In genomic region chr9:128026255-128027165, GRCh38 we compare ENCODE assay signal across 8 cellular contexts. TPM values are rescaled to one million over a fixed set of nuclear protein-coding genes. Genes with fewer than 3 reads are reported as not detected.
A peak's percentile ranks its signal among the peaks of the same experiment; 100 is the strongest.
DNase-seq lines count a peak whose midpoint lies in the region; ATAC-seq and TF ChIP-seq lines count a peak whose summit lies in the region.

No MANE protein-coding gene starts in this region.

- intact Hi-C loops in CD8-positive, alpha-beta T cell (cut with DNase I, micrococcal nuclease) = loop anchor here (1.0 to 10.0 kb wide), 6 partner anchors 9 to 878 kb away; partner anchors contain the start of gene NAIF1 (in 1 of the 2)
- intact Hi-C loops in activated CD4-positive, alpha-beta T cell treated with anti-CD3 and anti-CD28 coated beads for 36 hours (cut with DNase I, micrococcal nuclease) = loop anchor here (1.0 to 5.0 kb wide), 6 partner anchors 19 to 71 kb away; partner anchors contain the start of genes NAIF1 (in 1 of the 2) and SLC25A25 (in 1 of the 2)
- intact Hi-C loops in lower leg skin (cut with DNase I; ENCODE audit: low total_unique reads) = no loop called here

- TF ChIP-seq CTCF in CD8-positive, alpha-beta T cell (IDR thresholded peaks at IDR 0.05) = no peak
- TF ChIP-seq CTCF in lower leg skin (IDR thresholded peaks at IDR 0.05) = no peak

- TF ChIP-seq POLR2A in lower leg skin (IDR thresholded peaks at IDR 0.05) = no peak

- peak overlapping the region; percentile 21 for H3K4me3 ChIP-seq in CD8-positive, alpha-beta T cell (ENCODE audit: low read depth, low read length)
- H3K4me3 ChIP-seq in esophagus (ENCODE audit: low read depth in 1 of 2, low read length in 2 of 2) (no peak overlapping the region), lower leg skin (ENCODE audit: low read depth, poor library complexity, severe bottlenecking) (no peak overlapping the region), GM23248 (no peak overlapping the region)

- ATAC-seq in CD8-positive, alpha-beta T cell = peak; percentile 65
- ATAC-seq in HG03060 (IDR thresholded peaks at IDR 0.05; ENCODE audit: low read depth, unreplicated experiment) = peak; percentile 44
- ATAC-seq in activated CD4-positive, alpha-beta T cell treated with anti-CD3 and anti-CD28 coated beads for 36 hours = peak; percentile 67

- no peaks in the 10 kb centered on the region for H3K9me3 ChIP-seq in CD8-positive, alpha-beta T cell (ENCODE audit: low read length)
- no peaks in the 10 kb centered on the region for H3K9me3 ChIP-seq in esophagus (ENCODE audit: control insufficient read depth in 2 of 2, insufficient read depth in 1 of 2, low read depth in 1 of 2, low read length in 1 of 2)
- no peaks in the 10 kb centered on the region for H3K9me3 ChIP-seq in GM23248 (ENCODE audit: low read depth)

- H4K20me1 ChIP-seq in GM23248 (ENCODE audit: insufficient read depth) = no peaks in the 10 kb centered on the region

- no peak overlapping the region for H2AFZ ChIP-seq in GM23248

- no peak overlapping the region for H3K4me2 ChIP-seq in GM23248 (ENCODE audit: unreplicated experiment)

- no peaks in the 10 kb centered on the region for H3K9me2 ChIP-seq in GM23248 (ENCODE audit: insufficient read depth)

- 68% methylated on average over 19 of the region's 19 CpGs for WGBS in esophagus, 2 donors
- WGBS in lower leg skin, 2 donors = 73 to 79% methylated on average over 19 of the region's 19 CpGs
- 94 to 96% methylated on average over 19 of the region's 19 CpGs for WGBS in GM23248 (ENCODE audit: low coverage in 1 of 2, low lambda C conversion rate in 2 of 2, missing lambda C conversion rate in 2 of 2), 2 experiments

- POLR2A ChIA-PET in CD8-positive, alpha-beta T cell (lab: Charles Lee) = interaction anchor here (0.8 to 16.9 kb wide), 19 partner anchors 11 to 256 kb away, joined by 3 to 467 read pairs (median 4); partner anchors contain the start of genes DPM2, EEIG1 and NAIF1
- POLR2A ChIA-PET in activated CD4-positive, alpha-beta T cell treated with anti-CD3 and anti-CD28 coated beads for 36 hours (lab: Charles Lee) = interaction anchor here (0.5 to 1.5 kb wide), 6 partner anchors 19 to 1086 kb away, joined by 3 to 9 read pairs (median 4); partner anchors contain the start of gene EEIG1

- peaks cover 87% of the 10 kb centered on the region for H3K4me1 Mint-ChIP-seq in CD8-positive, alpha-beta T cell (ENCODE audit: low read depth)
- peaks cover 89% of the 10 kb centered on the region for H3K4me1 Mint-ChIP-seq in activated CD4-positive, alpha-beta T cell treated with anti-CD3 and anti-CD28 coated beads for 36 hours

- 0 out of 2 replicates have a peak, but pooled peaks cover 4% of the 10 kb centered on the region for H3F3A ChIP-seq in GM23248 (ENCODE audit: insufficient read depth)

- no peaks in the 10 kb centered on the region for H3K36me3 ChIP-seq in CD8-positive, alpha-beta T cell (ENCODE audit: insufficient read depth, low read length)
- H3K36me3 ChIP-seq in esophagus (ENCODE audit: control insufficient read depth in 2 of 2, insufficient read depth in 2 of 2, low read length in 1 of 2) (no peaks in the 10 kb centered on the region), GM23248 (ENCODE audit: low read depth) (no peaks in the 10 kb centered on the region)

- peaks cover 86% of the 10 kb centered on the region for H3K4me1 ChIP-seq in CD8-positive, alpha-beta T cell (ENCODE audit: insufficient read depth, low read length)
- H3K4me1 ChIP-seq in esophagus (ENCODE audit: control insufficient read depth in 2 of 2, insufficient read depth in 2 of 2, low read length in 1 of 2) = peaks cover 0 to 3% of the 10 kb centered on the region in 2 donors
- H3K4me1 ChIP-seq in GM23248 (ENCODE audit: insufficient read depth) = 0 out of 2 replicates have a peak, but pooled peaks cover 3% of the 10 kb centered on the region

- in situ Hi-C loops in GM23248 (cut with MboI) = no loop called here

- peak overlapping the region; percentile 76 for H3K4me3 Mint-ChIP-seq in CD8-positive, alpha-beta T cell
- peak overlapping the region; percentile 65 for H3K4me3 Mint-ChIP-seq in activated CD4-positive, alpha-beta T cell treated with anti-CD3 and anti-CD28 coated beads for 36 hours

- CTCF ChIA-PET in CD8-positive, alpha-beta T cell (lab: Charles Lee) = interaction anchor here (0.7 to 23.0 kb wide), 13 partner anchors 9 to 92 kb away, joined by 3 to 678 read pairs (median 4); partner anchors contain the start of genes DPM2 and EEIG1
- CTCF ChIA-PET in activated CD4-positive, alpha-beta T cell treated with anti-CD3 and anti-CD28 coated beads for 36 hours (lab: Charles Lee) = interaction anchor here (0.6 to 3.8 kb wide), 18 partner anchors 8 to 92 kb away, joined by 3 to 18 read pairs (median 4); no protein-coding TSS in a partner anchor

- H3K27me3 ChIP-seq in CD8-positive, alpha-beta T cell (ENCODE audit: insufficient read depth, low read length) = no peaks in the 10 kb centered on the region
- H3K27me3 ChIP-seq in esophagus (ENCODE audit: control insufficient read depth in 1 of 2, insufficient read depth in 2 of 2, low read length in 2 of 2) (no peaks in the 10 kb centered on the region), GM23248 (replicated peaks; ENCODE audit: insufficient read depth) (no peaks in the 10 kb centered on the region)

- H3K9ac ChIP-seq in GM23248 = no peak overlapping the region

- H3K27ac ChIP-seq in CD8-positive, alpha-beta T cell (ENCODE audit: low read depth, low read length) = peak overlapping the region; percentile 76
- H3K27ac ChIP-seq in esophagus (ENCODE audit: low read depth in 2 of 2, low read length in 1 of 2) (peak overlapping the region; percentile 83 to 84), GM23248 (no peak overlapping the region)

- no peaks in the 10 kb centered on the region for H3K79me2 ChIP-seq in GM23248 (ENCODE audit: insufficient read depth)

- H3K9me3 Mint-ChIP-seq in CD8-positive, alpha-beta T cell = no peaks in the 10 kb centered on the region
- H3K9me3 Mint-ChIP-seq in activated CD4-positive, alpha-beta T cell treated with anti-CD3 and anti-CD28 coated beads for 36 hours (ENCODE audit: low read depth) = no peaks in the 10 kb centered on the region

- no peaks in the 10 kb centered on the region for H3K36me3 Mint-ChIP-seq in CD8-positive, alpha-beta T cell
- no peaks in the 10 kb centered on the region for H3K36me3 Mint-ChIP-seq in activated CD4-positive, alpha-beta T cell treated with anti-CD3 and anti-CD28 coated beads for 36 hours (ENCODE audit: low read depth)

- H3K27me3 Mint-ChIP-seq in CD8-positive, alpha-beta T cell (ENCODE audit: low read depth) = no peaks in the 10 kb centered on the region
- H3K27me3 Mint-ChIP-seq in activated CD4-positive, alpha-beta T cell treated with anti-CD3 and anti-CD28 coated beads for 36 hours = peaks cover 2% of the 10 kb centered on the region

- peak overlapping the region; percentile 99 for H3K27ac Mint-ChIP-seq in CD8-positive, alpha-beta T cell
- H3K27ac Mint-ChIP-seq in activated CD4-positive, alpha-beta T cell treated with anti-CD3 and anti-CD28 coated beads for 36 hours = peak overlapping the region; percentile 94

- DNase-seq in CD8-positive, alpha-beta T cell = peak; percentile 68 to 90 (median 76)
- DNase-seq in activated CD4-positive, alpha-beta T cell treated with anti-CD3 and anti-CD28 coated beads for 36 hours = peak; percentile 85
- peak; percentile 41 to 66 (median 53) for DNase-seq in stimulated activated CD4-positive, alpha-beta T cell treated with anti-CD3 and anti-CD28 coated beads, TNF-alpha, amount 100 ng/mL, for 48 hours (ENCODE audit: low read depth in 3 of 3)
- no peak for DNase-seq in lower leg skin (ENCODE audit: low spot score in 2 of 2)
- DNase-seq in hippocampal formation (lab: John Stamatoyannopoulos, UW) = no peak
- DNase-seq in GM23248 = no peak

RNA-seq across cellular contexts. Expression of gene NAIF1, which starts 40.6 kb away (rescaled TPM):
- total RNA-seq in CD8-positive, alpha-beta T cell = 10 to 100 TPM; 14.4 to 15.0 TPM
- total RNA-seq in activated CD4-positive, alpha-beta T cell treated with anti-CD3 and anti-CD28 coated beads for 36 hours = 10 to 100 TPM; 11.3 to 13.7 TPM
- polyA plus RNA-seq in esophagus (1 to 10 TPM; 6.1 to 6.9 TPM), GM23248 (2016; fragmentation: Nextera tagmentation; extraction: Ambion mirVana) (4.8 and 8.9 TPM in 2 replicates)
- 10 to 100 TPM in 1 of 4 donors, 1 to 10 TPM in 3; 8.6 to 10.8 (median 9.6) TPM for total RNA-seq in lower leg skin
- 5.6 and 9.5 TPM in 2 replicates for total RNA-seq in GM23248 (2014; rRNA removed; shearing (Covaris generic))

RNA-seq across cellular contexts. Expression of gene SLC25A25, which starts 41.5 kb away (rescaled TPM):
- 10 to 100 TPM; 12.1 to 12.2 TPM for total RNA-seq in CD8-positive, alpha-beta T cell
- total RNA-seq in activated CD4-positive, alpha-beta T cell treated with anti-CD3 and anti-CD28 coated beads for 36 hours = 10 to 100 TPM in 1 of 2 experiments, 1 to 10 TPM in 1; 6.9 to 10.8 TPM
- polyA plus RNA-seq in esophagus (1 to 10 TPM; 9.6 to 10.0 TPM), GM23248 (2016; fragmentation: Nextera tagmentation; extraction: Ambion mirVana) (7.5 and 8.2 TPM in 2 replicates)
- 10 to 100 TPM; 26.4 to 40.3 (median 32.0) TPM for total RNA-seq in lower leg skin
- total RNA-seq in GM23248 (2014; rRNA removed; shearing (Covaris generic)) = 17.6 and 20.2 TPM in 2 replicates

RNA-seq across cellular contexts. Expression of gene EEIG1, which starts 45.7 kb away (rescaled TPM):
- 100 to 1,000 TPM; 359 to 378 TPM for total RNA-seq in CD8-positive, alpha-beta T cell
- total RNA-seq in activated CD4-positive, alpha-beta T cell treated with anti-CD3 and anti-CD28 coated beads for 36 hours = 10 to 100 TPM; 56.2 to 58.4 TPM
- 10 to 100 TPM; 34.3 to 53.1 TPM for polyA plus RNA-seq in esophagus
- 10 to 100 TPM; 33.0 to 81.3 (median 48.9) TPM for total RNA-seq in lower leg skin
- 6.1 and 29.6 TPM in 2 replicates for total RNA-seq in GM23248 (2014; rRNA removed; shearing (Covaris generic))
- 8.9 and 9.3 TPM in 2 replicates for polyA plus RNA-seq in GM23248 (2016; fragmentation: Nextera tagmentation; extraction: Ambion mirVana)

Comparison
In these comparisons a context has a peak if more than half of its experiments do, and no peak if none do; other contexts are left out.
1. DNase-seq: peak in CD8-positive, alpha-beta T cell (7 of 7), activated CD4-positive, alpha-beta T cell treated with anti-CD3 and anti-CD28 coated beads for 36 hours (single experiment) and stimulated activated CD4-positive, alpha-beta T cell treated with anti-CD3 and anti-CD28 coated beads, TNF-alpha, amount 100 ng/mL, for 48 hours (3 of 3); none in lower leg skin (0 of 2), hippocampal formation (0 of 2) and GM23248 (single experiment).
2. RNA of gene EEIG1, which starts 45.7 kb away (total RNA-seq): 359 to 378 TPM in CD8-positive, alpha-beta T cell; 33.0 to 81.3 TPM in lower leg skin, 56.2 to 58.4 TPM in activated CD4-positive, alpha-beta T cell treated with anti-CD3 and anti-CD28 coated beads for 36 hours and 6.1 to 29.6 TPM in GM23248; every median in the first group is over 4 times any median in the second.
3. Peak in every context shown above with its lines, with median percentiles within 50 percentile points of each other: ATAC-seq.